Comparison of ENCODE assay signal across 2 cellular contexts in genomic region chr5:64759960-64760695, GRCh38.
TF ChIP-seq lines count a peak whose summit lies in the region.

No MANE protein-coding gene starts in this region.

TF ChIP-seq in HEK293, 187 proteins besides CTCF, POLR2A, EP300 and RAD21:
- TF ChIP-seq YY2 (tag by site-specific recombination; IDR thresholded peaks at IDR 0.05) (no peak), ZBTB6 (tag by site-specific recombination; IDR thresholded peaks at IDR 0.05) (0 out of 2 replicates have a peak, but pooled peaks have one; percentile 16), PRDM1 (tag by site-specific recombination; IDR thresholded peaks at IDR 0.05) (0 out of 2 replicates have a peak, but pooled peaks have one; percentile 29), ATF2 (tag by site-specific recombination; IDR thresholded peaks at IDR 0.05; ENCODE audit: low read depth) (peak; percentile 72)

TF ChIP-seq in neural cell, 6 proteins besides CTCF, POLR2A, EP300 and RAD21:
- TF ChIP-seq POLR2AphosphoS5 (IDR thresholded peaks at IDR 0.05) (no peak), MXI1 (conservative IDR thresholded peaks at IDR 0.05; ENCODE audit: poor library complexity, severe bottlenecking) (no peak), EZH2 (IDR thresholded peaks at IDR 0.05; ENCODE audit: borderline replicate concordance, insufficient read depth, low read length, poor library complexity, severe bottlenecking) (no peak), TAF1 (IDR thresholded peaks at IDR 0.05; ENCODE audit: low read depth) (no peak), SMC3 (conservative IDR thresholded peaks at IDR 0.05; ENCODE audit: poor library complexity) (no peak), REST (IDR thresholded peaks at IDR 0.05; ENCODE audit: borderline replicate concordance) (no peak)
